1 cellular context compared by ENCODE assay signal in the genomic region with DNA sequence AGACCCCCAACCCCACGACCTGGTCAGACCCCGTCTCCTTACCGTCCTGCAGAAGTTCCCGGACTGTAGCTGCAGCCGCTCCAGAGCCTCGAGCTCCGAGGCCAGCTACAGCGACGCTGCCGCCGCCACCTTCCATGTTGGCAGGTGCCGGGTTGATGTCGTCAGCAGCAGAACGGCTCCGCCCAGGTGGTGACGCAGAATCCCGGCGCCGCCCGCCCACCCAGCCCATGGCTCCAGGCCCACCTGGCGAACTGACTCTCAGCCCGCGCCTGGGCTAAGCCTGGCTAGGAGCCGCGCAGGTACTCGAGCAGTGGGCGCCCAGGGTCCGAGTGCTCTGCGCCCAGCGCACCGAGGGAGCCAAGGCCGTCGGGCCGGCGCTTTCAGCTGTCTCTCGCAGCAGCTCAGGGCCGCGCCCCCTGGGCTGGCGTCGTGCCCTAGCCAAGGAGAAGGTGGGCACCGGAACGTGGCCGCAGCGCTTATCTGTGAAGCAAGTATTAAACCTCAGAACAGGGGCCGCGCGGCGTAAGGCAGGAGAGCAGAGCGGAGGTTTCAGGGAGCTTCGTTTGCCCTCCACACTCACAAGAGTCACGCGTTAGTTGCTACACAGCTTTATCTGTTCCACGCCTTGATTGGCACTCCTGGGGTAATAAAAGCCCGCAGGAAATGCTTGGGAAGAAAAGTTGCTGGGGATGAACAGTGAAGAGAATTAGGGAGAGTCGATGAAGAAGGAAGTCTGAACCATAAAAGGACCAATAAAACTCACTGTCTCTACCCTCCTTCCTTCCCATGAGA.
TF ChIP-seq lines count a peak whose summit lies in the region.

COG5 (minus strand) TSS at position 160 of the 792 bp plus-strand sequence; CDS start at position 136, 24 bp downstream.
DUS4L (plus strand) TSS at position 211 of the 792 bp plus-strand sequence. CDS start 3,100 bp downstream, outside the sequence.

TF ChIP-seq in K562, 482 proteins besides CTCF, POLR2A, EP300 and RAD21 (continued from another document and continues in another):
- TF ChIP-seq, protein P1, sequence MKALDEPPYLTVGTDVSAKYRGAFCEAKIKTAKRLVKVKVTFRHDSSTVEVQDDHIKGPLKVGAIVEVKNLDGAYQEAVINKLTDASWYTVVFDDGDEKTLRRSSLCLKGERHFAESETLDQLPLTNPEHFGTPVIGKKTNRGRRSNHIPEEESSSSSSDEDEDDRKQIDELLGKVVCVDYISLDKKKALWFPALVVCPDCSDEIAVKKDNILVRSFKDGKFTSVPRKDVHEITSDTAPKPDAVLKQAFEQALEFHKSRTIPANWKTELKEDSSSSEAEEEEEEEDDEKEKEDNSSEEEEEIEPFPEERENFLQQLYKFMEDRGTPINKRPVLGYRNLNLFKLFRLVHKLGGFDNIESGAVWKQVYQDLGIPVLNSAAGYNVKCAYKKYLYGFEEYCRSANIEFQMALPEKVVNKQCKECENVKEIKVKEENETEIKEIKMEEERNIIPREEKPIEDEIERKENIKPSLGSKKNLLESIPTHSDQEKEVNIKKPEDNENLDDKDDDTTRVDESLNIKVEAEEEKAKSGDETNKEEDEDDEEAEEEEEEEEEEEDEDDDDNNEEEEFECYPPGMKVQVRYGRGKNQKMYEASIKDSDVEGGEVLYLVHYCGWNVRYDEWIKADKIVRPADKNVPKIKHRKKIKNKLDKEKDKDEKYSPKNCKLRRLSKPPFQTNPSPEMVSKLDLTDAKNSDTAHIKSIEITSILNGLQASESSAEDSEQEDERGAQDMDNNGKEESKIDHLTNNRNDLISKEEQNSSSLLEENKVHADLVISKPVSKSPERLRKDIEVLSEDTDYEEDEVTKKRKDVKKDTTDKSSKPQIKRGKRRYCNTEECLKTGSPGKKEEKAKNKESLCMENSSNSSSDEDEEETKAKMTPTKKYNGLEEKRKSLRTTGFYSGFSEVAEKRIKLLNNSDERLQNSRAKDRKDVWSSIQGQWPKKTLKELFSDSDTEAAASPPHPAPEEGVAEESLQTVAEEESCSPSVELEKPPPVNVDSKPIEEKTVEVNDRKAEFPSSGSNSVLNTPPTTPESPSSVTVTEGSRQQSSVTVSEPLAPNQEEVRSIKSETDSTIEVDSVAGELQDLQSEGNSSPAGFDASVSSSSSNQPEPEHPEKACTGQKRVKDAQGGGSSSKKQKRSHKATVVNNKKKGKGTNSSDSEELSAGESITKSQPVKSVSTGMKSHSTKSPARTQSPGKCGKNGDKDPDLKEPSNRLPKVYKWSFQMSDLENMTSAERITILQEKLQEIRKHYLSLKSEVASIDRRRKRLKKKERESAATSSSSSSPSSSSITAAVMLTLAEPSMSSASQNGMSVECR (CRISPR knock-in tag; IDR thresholded peaks at IDR 0.05) = peak; percentile 97
- TF ChIP-seq ZBTB33 (CRISPR knock-in tag; IDR thresholded peaks at IDR 0.05) = peak; percentile 61; the same call in 1 of the 2 replicates
- TF ChIP-seq SIN3A (IDR thresholded peaks at IDR 0.05; ENCODE audit: borderline replicate concordance in 2 of 2, control insufficient read depth in 1 of 2, low read depth in 2 of 2, low read length in 2 of 2) = peak; percentile 86 to 97
- peak; percentile 81 for TF ChIP-seq L3MBTL2 (IDR thresholded peaks at IDR 0.05)
- TF ChIP-seq ZFPM2 (CRISPR knock-in tag; IDR thresholded peaks at IDR 0.05) = no peak
- TF ChIP-seq CGGBP1 (CRISPR knock-in tag; IDR thresholded peaks at IDR 0.05) = 0 out of 2 replicates have a peak, but pooled peaks have one; percentile 55
- TF ChIP-seq, protein P2, sequence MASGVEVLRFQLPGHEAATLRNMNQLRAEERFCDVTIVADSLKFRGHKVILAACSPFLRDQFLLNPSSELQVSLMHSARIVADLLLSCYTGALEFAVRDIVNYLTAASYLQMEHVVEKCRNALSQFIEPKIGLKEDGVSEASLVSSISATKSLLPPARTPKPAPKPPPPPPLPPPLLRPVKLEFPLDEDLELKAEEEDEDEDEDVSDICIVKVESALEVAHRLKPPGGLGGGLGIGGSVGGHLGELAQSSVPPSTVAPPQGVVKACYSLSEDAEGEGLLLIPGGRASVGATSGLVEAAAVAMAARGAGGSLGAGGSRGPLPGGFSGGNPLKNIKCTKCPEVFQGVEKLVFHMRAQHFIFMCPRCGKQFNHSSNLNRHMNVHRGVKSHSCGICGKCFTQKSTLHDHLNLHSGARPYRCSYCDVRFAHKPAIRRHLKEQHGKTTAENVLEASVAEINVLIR (CRISPR knock-in tag; IDR thresholded peaks at IDR 0.05) = peak; percentile 97
- TF ChIP-seq ELK1 (CRISPR knock-in tag; IDR thresholded peaks at IDR 0.05) = no peak
- peak; percentile 67; the same call in 1 of the 2 replicates for TF ChIP-seq AFF4 (CRISPR knock-in tag; IDR thresholded peaks at IDR 0.05)
- TF ChIP-seq, protein P3, sequence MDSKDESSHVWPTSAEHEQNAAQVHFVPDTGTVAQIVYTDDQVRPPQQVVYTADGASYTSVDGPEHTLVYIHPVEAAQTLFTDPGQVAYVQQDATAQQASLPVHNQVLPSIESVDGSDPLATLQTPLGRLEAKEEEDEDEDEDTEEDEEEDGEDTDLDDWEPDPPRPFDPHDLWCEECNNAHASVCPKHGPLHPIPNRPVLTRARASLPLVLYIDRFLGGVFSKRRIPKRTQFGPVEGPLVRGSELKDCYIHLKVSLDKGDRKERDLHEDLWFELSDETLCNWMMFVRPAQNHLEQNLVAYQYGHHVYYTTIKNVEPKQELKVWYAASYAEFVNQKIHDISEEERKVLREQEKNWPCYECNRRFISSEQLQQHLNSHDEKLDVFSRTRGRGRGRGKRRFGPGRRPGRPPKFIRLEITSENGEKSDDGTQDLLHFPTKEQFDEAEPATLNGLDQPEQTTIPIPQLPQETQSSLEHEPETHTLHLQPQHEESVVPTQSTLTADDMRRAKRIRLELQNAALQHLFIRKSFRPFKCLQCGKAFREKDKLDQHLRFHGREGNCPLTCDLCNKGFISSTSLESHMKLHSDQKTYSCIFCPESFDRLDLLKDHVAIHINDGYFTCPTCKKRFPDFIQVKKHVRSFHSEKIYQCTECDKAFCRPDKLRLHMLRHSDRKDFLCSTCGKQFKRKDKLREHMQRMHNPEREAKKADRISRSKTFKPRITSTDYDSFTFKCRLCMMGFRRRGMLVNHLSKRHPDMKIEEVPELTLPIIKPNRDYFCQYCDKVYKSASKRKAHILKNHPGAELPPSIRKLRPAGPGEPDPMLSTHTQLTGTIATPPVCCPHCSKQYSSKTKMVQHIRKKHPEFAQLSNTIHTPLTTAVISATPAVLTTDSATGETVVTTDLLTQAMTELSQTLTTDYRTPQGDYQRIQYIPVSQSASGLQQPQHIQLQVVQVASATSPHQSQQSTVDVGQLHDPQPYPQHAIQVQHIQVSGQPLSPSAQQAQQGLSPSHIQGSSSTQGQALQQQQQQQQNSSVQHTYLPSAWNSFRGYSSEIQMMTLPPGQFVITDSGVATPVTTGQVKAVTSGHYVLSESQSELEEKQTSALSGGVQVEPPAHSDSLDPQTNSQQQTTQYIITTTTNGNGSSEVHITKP (IDR thresholded peaks at IDR 0.05; ENCODE audit: partially characterized antibody) = peak; percentile 99
- peak in 1 of 2 experiments; percentile 52; a peak in 1 of 4 replicates for TF ChIP-seq RCOR1 (IDR thresholded peaks at IDR 0.05; ENCODE audit: borderline replicate concordance in 1 of 2, low read depth in 2 of 2, low read length in 2 of 2)
- TF ChIP-seq, protein P4, sequence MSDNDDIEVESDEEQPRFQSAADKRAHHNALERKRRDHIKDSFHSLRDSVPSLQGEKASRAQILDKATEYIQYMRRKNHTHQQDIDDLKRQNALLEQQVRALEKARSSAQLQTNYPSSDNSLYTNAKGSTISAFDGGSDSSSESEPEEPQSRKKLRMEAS (CRISPR knock-in tag; IDR thresholded peaks at IDR 0.05) = peak; percentile 79
- TF ChIP-seq RNF2 (IDR thresholded peaks at IDR 0.05) = 0 out of 2 replicates have a peak, but pooled peaks have one; percentile 36
- TF ChIP-seq ZBTB7A (IDR thresholded peaks at IDR 0.05; ENCODE audit: borderline replicate concordance, control insufficient read depth, low read depth, low read length) = peak; percentile 90
- TF ChIP-seq TBP (optimal IDR thresholded peaks at IDR 0.05; ENCODE audit: low read depth, low read length) = peak; percentile 74
- peak in 1 of 2 experiments; percentile 2; a peak in 1 of 3 replicates for TF ChIP-seq CBX3 (IDR thresholded peaks at IDR 0.05; ENCODE audit: borderline replicate concordance in 1 of 2, low read length in 2 of 2)
- no peak for TF ChIP-seq RAD51 (IDR thresholded peaks at IDR 0.05; ENCODE audit: borderline replicate concordance, low read depth)
- TF ChIP-seq ZNF263 (CRISPR knock-in tag; IDR thresholded peaks at IDR 0.05; ENCODE audit: borderline replicate concordance) = 0 out of 2 replicates have a peak, but pooled peaks have one; percentile 10
- TF ChIP-seq ZEB2 (IDR thresholded peaks at IDR 0.05) = no peak
- peak; percentile 20; the same call in 1 of the 2 replicates for TF ChIP-seq ZNF197 (CRISPR knock-in tag; IDR thresholded peaks at IDR 0.05; ENCODE audit: low read depth)
- peak; percentile 24; the same call in 1 of the 2 replicates for TF ChIP-seq NCOA1 (IDR thresholded peaks at IDR 0.05; ENCODE audit: low read depth)
- 0 out of 2 replicates have a peak, but pooled peaks have one; percentile 14 for TF ChIP-seq E2F5 (CRISPR knock-in tag; IDR thresholded peaks at IDR 0.05)
- TF ChIP-seq NRF1 (conservative IDR thresholded peaks at IDR 0.05 in 1 of 2, IDR thresholded peaks at IDR 0.05 in 1 of 2) = peak; percentile 38 to 51; a peak in 3 of 4 replicates
- peak; percentile 99 for TF ChIP-seq RBBP5 (IDR thresholded peaks at IDR 0.05; ENCODE audit: borderline replicate concordance, insufficient read depth, low read length, poor library complexity, severe bottlenecking)
- no peak; the same call in 1 of the 2 replicates for TF ChIP-seq ETV1 (tag; conservative IDR thresholded peaks at IDR 0.05; ENCODE audit: low read depth)
- no peak for TF ChIP-seq ZNF444 (CRISPR knock-in tag; IDR thresholded peaks at IDR 0.05)
- TF ChIP-seq ZNF347 (CRISPR knock-in tag; IDR thresholded peaks at IDR 0.05; ENCODE audit: low read depth) = no peak
- TF ChIP-seq ZNF589 (CRISPR knock-in tag; IDR thresholded peaks at IDR 0.05; ENCODE audit: low read depth) = no peak
- TF ChIP-seq HCFC1 (IDR thresholded peaks at IDR 0.05; ENCODE audit: low read depth, low read length) = peak; percentile 79
- 0 out of 2 replicates have a peak, but pooled peaks have one; percentile 61 for TF ChIP-seq NFRKB (IDR thresholded peaks at IDR 0.05; ENCODE audit: low read depth)
- no peak; the same call in 1 of the 2 replicates for TF ChIP-seq FOXP1 (CRISPR knock-in tag; IDR thresholded peaks at IDR 0.05)
